ENCODE assay signal across 9 cellular contexts in genomic region chr4:40719008-40719623, GRCh38. TPM values are rescaled to one million over a fixed set of nuclear protein-coding genes. Genes with fewer than 3 reads are reported as not detected.
A peak's percentile ranks its signal among the peaks of the same experiment; 100 is the strongest.
DNase-seq lines count a peak whose midpoint lies in the region; ATAC-seq and TF ChIP-seq lines count a peak whose summit lies in the region.
"Had no signal": no experiment of that assay in that cellular context is flagged by ENCODE, and none has a peak within 500 bp of the region (broad histone marks: within the 10 kb centered on the region; RNA-seq: fewer than 3 reads in every experiment).

No MANE protein-coding gene starts in this region.

- H3K9ac ChIP-seq in mucosa of rectum (ENCODE audit: low read depth in 1 of 2, low read length in 2 of 2), result peak overlapping the region in 1 of 2 donors; percentile 50

- peak overlapping the region; percentile 40 to 54 for H3K27ac ChIP-seq in breast epithelium
- H3K27ac ChIP-seq in mucosa of rectum (ENCODE audit: low read depth in 2 of 2, low read length in 2 of 2), result peak overlapping the region; percentile 77 to 79
- no peak overlapping the region for H3K27ac ChIP-seq in aorta (ENCODE audit: low read depth in 1 of 2, low read length in 2 of 2)

- ATAC-seq in GM18861 (IDR thresholded peaks at IDR 0.05; ENCODE audit: unreplicated experiment) (peak; percentile 70), HG03097 (IDR thresholded peaks at IDR 0.05; ENCODE audit: low FRiP score, unreplicated experiment) (peak; percentile 45), HG03457 (IDR thresholded peaks at IDR 0.05; ENCODE audit: unreplicated experiment) (no peak), aorta (ENCODE audit: low FRiP score) (no peak)
- ATAC-seq: naive thymus-derived CD8-positive, alpha-beta T cell had no signal

- no peaks in the 10 kb centered on the region for H3K36me3 ChIP-seq in breast epithelium
- no peaks in the 10 kb centered on the region for H3K36me3 ChIP-seq in mucosa of rectum (ENCODE audit: control insufficient read depth in 2 of 2, insufficient read depth in 2 of 2, low read length in 2 of 2)
- H3K36me3 ChIP-seq in aorta (ENCODE audit: control insufficient read depth in 1 of 2, insufficient read depth in 2 of 2, low read length in 1 of 2), result no peaks in the 10 kb centered on the region

- DNase-seq in COLO668 (lab: John Stamatoyannopoulos, UW; ENCODE audit: unreplicated experiment), result peak; percentile 15
- peak; percentile 63 for DNase-seq in NCI-H510A (lab: John Stamatoyannopoulos, UW)
- no peak for DNase-seq in breast epithelium (ENCODE audit: low spot score in 2 of 2)
- no peak for DNase-seq in aorta

- H3K27me3 ChIP-seq in breast epithelium (no peaks in the 10 kb centered on the region), mucosa of rectum (ENCODE audit: control insufficient read depth in 2 of 2, insufficient read depth in 2 of 2, low read length in 2 of 2) (no peaks in the 10 kb centered on the region), aorta (ENCODE audit: control insufficient read depth in 1 of 2, insufficient read depth in 2 of 2, low read length in 1 of 2) (peaks cover 0 to 2% of the 10 kb centered on the region in 2 donors)

- H3K9me3 ChIP-seq in breast epithelium (no peaks in the 10 kb centered on the region), mucosa of rectum (ENCODE audit: control insufficient read depth in 2 of 2, low read length in 2 of 2) (no peaks in the 10 kb centered on the region), aorta (ENCODE audit: control insufficient read depth, low read length) (peaks cover 2% of the 10 kb centered on the region)

- intact Hi-C loops in breast epithelium (cut with DNase I; ENCODE audit: low total_unique reads) (no loop called here), aorta (cut with DNase I) (no loop called here)

- TF ChIP-seq POLR2A in breast epithelium (IDR thresholded peaks at IDR 0.05), result no peak

- no peak overlapping the region for H3K4me3 ChIP-seq in breast epithelium
- H3K4me3 ChIP-seq in mucosa of rectum (ENCODE audit: low read length in 2 of 2), result peak overlapping the region in 1 of 2 donors; percentile 26
- H3K4me3 ChIP-seq in aorta (ENCODE audit: low read length in 2 of 2), result no peak overlapping the region

- TF ChIP-seq CTCF in breast epithelium (IDR thresholded peaks at IDR 0.05), result peak in 2 of 3 donors; percentile 39 to 70

- 39 to 40% methylated on average over 5 of the region's 5 CpGs for WGBS in aorta, 2 donors

- H3K4me1 ChIP-seq in breast epithelium (no peaks in the 10 kb centered on the region), mucosa of rectum (ENCODE audit: control insufficient read depth in 2 of 2, insufficient read depth in 2 of 2, low read length in 2 of 2) (peaks cover 14 to 31% of the 10 kb centered on the region in 2 donors), aorta (ENCODE audit: control insufficient read depth in 1 of 2, insufficient read depth in 2 of 2, low read length in 2 of 2) (no peaks in the 10 kb centered on the region)

RNA-seq across cellular contexts. Expression of gene NSUN7, which starts 30.6 kb away (rescaled TPM):
- total RNA-seq in breast epithelium (10 to 100 TPM in 1 of 3 donors, 1 to 10 TPM in 1, under 1 TPM in 1; 0.80 to 19.3 (median 9.5) TPM), aorta (10 to 100 TPM in 1 of 2 donors, 1 to 10 TPM in 1; 6.8 to 16.3 TPM)
- 1 to 10 TPM in 1 of 2 donors, under 1 TPM in 1; 0.75 to 4.9 TPM for polyA plus RNA-seq in aorta
- polyA plus RNA-seq: naive thymus-derived CD8-positive, alpha-beta T cell had no signal

Comparison
In these comparisons a context has a peak if more than half of its experiments do, and no peak if none do; other contexts are left out.
1. DNase-seq: peak in COLO668 (single experiment) and NCI-H510A (single experiment); none in breast epithelium (0 of 2) and aorta (0 of 2).
2. ATAC-seq: peak in GM18861 (single experiment) and HG03097 (single experiment); none in HG03457 (single experiment) and aorta (single experiment).
3. H3K27ac ChIP-seq: peak in breast epithelium (2 of 2) and mucosa of rectum (2 of 2); none in aorta (0 of 2).